ENCODE assay signal across 22 cellular contexts in genomic region chr2:121663458-121663857, GRCh38. TPM values are rescaled to one million over a fixed set of nuclear protein-coding genes. Genes with fewer than 3 reads are reported as not detected.
DNase-seq lines count a peak whose midpoint lies in the region; ATAC-seq and TF ChIP-seq lines count a peak whose summit lies in the region.
"Had no signal": no experiment of that assay in that cellular context is flagged by ENCODE, and none has a peak within 500 bp of the region (broad histone marks: within the 10 kb centered on the region; RNA-seq: fewer than 3 reads in every experiment).

No MANE protein-coding gene starts in this region.

- no peaks in the 10 kb centered on the region for H3K27me3 ChIP-seq in stomach
- H3K27me3 ChIP-seq: BLaER1 had no signal

- no peak for DNase-seq in Right ventricle myocardium superior
- no peak for DNase-seq in left cardiac atrium
- no peak for DNase-seq in left ventricle myocardium superior
- no peak for DNase-seq in Right ventricle myocardium inferior (ENCODE audit: missing footprints)
- DNase-seq in fibroblast of pulmonary artery (ENCODE audit: low read depth): peak; percentile 12
- DNase-seq in kidney tubule cell (ENCODE audit: low spot score): no peak
- DNase-seq in stomach: no peak
- no peak for DNase-seq in NCI-H128 (lab: John Stamatoyannopoulos, UW; ENCODE audit: unreplicated experiment)
- DNase-seq: Caco-2; CD4-positive, CD25-positive, alpha-beta regulatory T cell; CD8-positive, alpha-beta T cell; DMS153; DND-41; EL; GDM1; H9 had no signal

- TF ChIP-seq POLR2A in stomach (IDR thresholded peaks at IDR 0.05): no peak

- TF ChIP-seq EP300 in stomach (IDR thresholded peaks at IDR 0.05): no peak

- peaks cover 0 to 11% (median 0%) of the 10 kb centered on the region in 4 donors for H3K36me3 ChIP-seq in stomach

- intact Hi-C loops in Right ventricle myocardium superior (cut with DNase I): no loop called here
- intact Hi-C loops in left cardiac atrium (cut with DNase I): loop anchor here in 1 of 2 donors (10.0 kb wide), 1 partner anchor 139 kb away; no protein-coding TSS in a partner anchor
- intact Hi-C loops in left ventricle myocardium superior (cut with micrococcal nuclease): no loop called here
- intact Hi-C loops in Right ventricle myocardium inferior (cut with DNase I): no loop called here
- intact Hi-C loops in stomach (cut with DNase I; ENCODE audit: low total_unique reads): no loop called here

- 65 to 82% (median 74%) methylated on average over 3 of the region's 3 CpGs for WGBS in stomach, 5 donors

- peaks cover 0 to 9% (median 0%) of the 10 kb centered on the region in 4 donors for H3K4me1 ChIP-seq in stomach
- H3K4me1 ChIP-seq: BLaER1, Caco-2 had no signal

- ATAC-seq in Right ventricle myocardium superior (ENCODE audit: poor library complexity) (peak; percentile 57), left cardiac atrium (no peak), left ventricle myocardium superior (peak; percentile 59), Right ventricle myocardium inferior (no peak)
- ATAC-seq: CD8-positive, alpha-beta T cell; GM12878; GM23338; HCT116 had no signal

- no peaks in the 10 kb centered on the region for H3K9me3 ChIP-seq in stomach
- H3K9me3 ChIP-seq: Caco-2 had no signal

- H3K27ac ChIP-seq in stomach: no peak overlapping the region
- H3K27ac ChIP-seq: 22Rv1, BLaER1, C4-2B had no signal

- TF ChIP-seq CTCF in fibroblast of pulmonary artery (IDR thresholded peaks at IDR 0.05; ENCODE audit: low read length, missing control alignments) (no peak), stomach (IDR thresholded peaks at IDR 0.05) (no peak)

- H3K4me3 ChIP-seq in fibroblast of pulmonary artery (replicated peaks; ENCODE audit: low read depth, low read length) (no peak overlapping the region), stomach (no peak overlapping the region)
- H3K4me3 ChIP-seq: BLaER1, GM12878, GM23338 had no signal

RNA-seq across cellular contexts. Expression of gene CLASP1, which starts 14.2 kb away (rescaled TPM):
- total RNA-seq in Right ventricle myocardium superior (58.3 TPM), left cardiac atrium (10 to 100 TPM; 46.0 to 48.2 TPM), left ventricle myocardium superior (66.5 TPM), Right ventricle myocardium inferior (66.3 TPM), stomach (100 to 1,000 TPM in 2 of 5 donors, 10 to 100 TPM in 2, 1 to 10 TPM in 1; 8.1 to 188 (median 37.8) TPM)
- polyA plus RNA-seq in stomach: 10 to 100 TPM in 1 of 3 donors, 1 to 10 TPM in 2; 5.7 to 13.0 (median 6.4) TPM

Comparison
In these comparisons a context has a peak if more than half of its experiments do, and no peak if none do; other contexts are left out.
1. ATAC-seq: peak in Right ventricle myocardium superior (single experiment) and left ventricle myocardium superior (single experiment); none in left cardiac atrium (0 of 2) and Right ventricle myocardium inferior (single experiment).